Comparison of ENCODE assay signal across 17 cellular contexts in genomic region chr15:33066584-33066983, GRCh38.
DNase-seq lines count a peak whose midpoint lies in the region; ATAC-seq and TF ChIP-seq lines count a peak whose summit lies in the region.
"Had no signal": no experiment of that assay in that cellular context is flagged by ENCODE, and none has a peak within 500 bp of the region (broad histone marks: within the 10 kb centered on the region; RNA-seq: fewer than 3 reads in every experiment).

No MANE protein-coding gene starts in this region.

- no peak overlapping the region for H3K4me3 ChIP-seq in mucosa of descending colon
- no peak overlapping the region for H3K4me3 ChIP-seq in thyroid gland (replicated peaks in 1 of 3)
- peak overlapping the region in 1 of 4 donors; percentile 3 for H3K4me3 ChIP-seq in esophagus squamous epithelium
- H3K4me3 ChIP-seq: adrenal gland, uterus had no signal

- WGBS in thyroid gland, 2 donors, result 71 to 77% methylated on average over 8 of the region's 8 CpGs
- WGBS in esophagus squamous epithelium, 2 donors, result 76 to 88% methylated on average over 4 to 8 of the region's 8 CpGs

- intact Hi-C loops in mucosa of descending colon (cut with DNase I, micrococcal nuclease), result loop anchor here in 1 of 2 donors (5.0 kb wide), 1 partner anchor 34 kb away; no protein-coding TSS in a partner anchor
- intact Hi-C loops in thyroid gland (cut with DNase I), result no loop called here
- intact Hi-C loops in esophagus squamous epithelium (cut with DNase I), result no loop called here

- DNase-seq in HT-29 (ENCODE audit: low spot score), result peak; percentile 51
- DNase-seq in mucosa of descending colon, result peak in 2 of 3 donors; percentile 43 to 45
- peak; percentile 19 to 21 for DNase-seq in thyroid gland
- no peak for DNase-seq in stimulated activated CD4-positive, alpha-beta T cell treated with anti-CD3 and anti-CD28 coated beads, Interleukin-15, amount 100 ng/mL, for 24 hours
- DNase-seq in esophagus squamous epithelium (lab: John Stamatoyannopoulos, UW), result no peak
- no peak for DNase-seq in NCI-H1694 treated with DMSO at 0.1 percent for 48 hours (lab: John Stamatoyannopoulos, UW)
- DNase-seq: activated gamma-delta T cell; adrenal gland; caudate nucleus; effector CD8-positive, alpha-beta T cell; NCI-H146; NCI-H82; right cardiac atrium; stimulated activated naive CD4-positive, alpha-beta T cell treated with Interleukin-2 at 50 U/mL for 16 hours; uterus had no signal

- H3K4me1 ChIP-seq in mucosa of descending colon (ENCODE audit: low read depth) (no peaks in the 10 kb centered on the region), thyroid gland (peaks cover 55 to 61% of the 10 kb centered on the region in 2 donors), esophagus squamous epithelium (peaks cover 8 to 43% (median 16%) of the 10 kb centered on the region in 3 donors)
- H3K4me1 ChIP-seq: uterus had no signal

- TF ChIP-seq CTCF in VCaP (conservative IDR thresholded peaks at IDR 0.05) (no peak), mucosa of descending colon (IDR thresholded peaks at IDR 0.05) (no peak), thyroid gland (IDR thresholded peaks at IDR 0.05) (no peak), esophagus squamous epithelium (IDR thresholded peaks at IDR 0.05) (no peak)

- peak in 1 of 2 donors; percentile 54 for TF ChIP-seq POLR2A in thyroid gland (IDR thresholded peaks at IDR 0.05)
- no peak for TF ChIP-seq POLR2A in esophagus squamous epithelium (IDR thresholded peaks at IDR 0.05)

- H3K36me3 ChIP-seq in mucosa of descending colon (ENCODE audit: low read depth), result no peaks in the 10 kb centered on the region
- no peaks in the 10 kb centered on the region for H3K36me3 ChIP-seq in thyroid gland
- H3K36me3 ChIP-seq in esophagus squamous epithelium, result no peaks in the 10 kb centered on the region
- H3K36me3 ChIP-seq: adrenal gland, uterus had no signal

- H3K9me3 ChIP-seq in mucosa of descending colon (no peaks in the 10 kb centered on the region), thyroid gland (no peaks in the 10 kb centered on the region), esophagus squamous epithelium (no peaks in the 10 kb centered on the region)
- H3K9me3 ChIP-seq: adrenal gland, uterus had no signal

- ATAC-seq in mucosa of descending colon, result peak; percentile 17
- ATAC-seq: Panc1, right cardiac atrium had no signal

- peak overlapping the region; percentile 89 for H3K27ac ChIP-seq in VCaP
- H3K27ac ChIP-seq in thyroid gland, result peak overlapping the region; percentile 28 to 98 (median 90)
- H3K27ac ChIP-seq in esophagus squamous epithelium, result peak overlapping the region in 1 of 4 donors; percentile 81
- H3K27ac ChIP-seq: adrenal gland, uterus had no signal

- no peaks in the 10 kb centered on the region for H3K27me3 ChIP-seq in thyroid gland
- peaks cover 0 to 4% (median 0%) of the 10 kb centered on the region in 4 donors for H3K27me3 ChIP-seq in esophagus squamous epithelium
- H3K27me3 ChIP-seq: adrenal gland, uterus had no signal

Comparison
In these comparisons a context has a peak if more than half of its experiments do, and no peak if none do; other contexts are left out.
1. DNase-seq: peak in HT-29 (single experiment), mucosa of descending colon (2 of 3) and thyroid gland (2 of 2); none in stimulated activated CD4-positive, alpha-beta T cell treated with anti-CD3 and anti-CD28 coated beads, Interleukin-15, amount 100 ng/mL, for 24 hours (single experiment), esophagus squamous epithelium (single experiment) and NCI-H1694 treated with DMSO at 0.1 percent for 48 hours (single experiment).